Comparison of ENCODE assay signal across 1 cellular context in genomic region chr17:82000803-82001649, GRCh38.
TF ChIP-seq lines count a peak whose summit lies in the region.

No MANE protein-coding gene starts in this region.

TF ChIP-seq in HepG2, 621 proteins besides CTCF, POLR2A, EP300 and RAD21 (continued from another document and continues in another):
- TF ChIP-seq STAT6 (CRISPR knock-in tag; IDR thresholded peaks at IDR 0.05; ENCODE audit: borderline replicate concordance) (no peak; the same call in 1 of the 2 replicates), ARID3A (IDR thresholded peaks at IDR 0.05; ENCODE audit: low read depth, low read length) (no peak), ZNF660 (CRISPR knock-in tag; IDR thresholded peaks at IDR 0.05; ENCODE audit: borderline replicate concordance, low read depth) (no peak), KDM6A (CRISPR knock-in tag; IDR thresholded peaks at IDR 0.05; ENCODE audit: low read depth) (peak; percentile 74; the same call in 1 of the 2 replicates), ZNF577 (CRISPR knock-in tag; IDR thresholded peaks at IDR 0.05; ENCODE audit: borderline replicate concordance, low read depth) (no peak), ZNF788 (CRISPR knock-in tag; IDR thresholded peaks at IDR 0.05; ENCODE audit: borderline replicate concordance) (peak; percentile 93), ZNF446 (CRISPR knock-in tag; IDR thresholded peaks at IDR 0.05) (peak; percentile 81; the same call in 1 of the 2 replicates), CC2D1A (CRISPR knock-in tag; IDR thresholded peaks at IDR 0.05) (no peak), SP140L (CRISPR knock-in tag; IDR thresholded peaks at IDR 0.05; ENCODE audit: borderline replicate concordance) (peak; percentile 74; the same call in 1 of the 2 replicates), REXO4 (CRISPR knock-in tag; IDR thresholded peaks at IDR 0.05; ENCODE audit: borderline replicate concordance) (no peak), ZC3H4 (CRISPR knock-in tag; IDR thresholded peaks at IDR 0.05; ENCODE audit: borderline replicate concordance) (peak; percentile 66), YEATS4 (CRISPR knock-in tag; IDR thresholded peaks at IDR 0.05; ENCODE audit: borderline replicate concordance) (peak; percentile 80), RAD51 (IDR thresholded peaks at IDR 0.05; ENCODE audit: borderline replicate concordance) (no peak), ZNF496 (CRISPR knock-in tag; IDR thresholded peaks at IDR 0.05; ENCODE audit: insufficient replicate concordance) (no peak), KLF16 (CRISPR knock-in tag; IDR thresholded peaks at IDR 0.05) (peak; percentile 93 to 98; a peak in 3 of 4 replicates), MED8 (CRISPR knock-in tag; IDR thresholded peaks at IDR 0.05; ENCODE audit: insufficient replicate concordance) (peak; percentile 99), ZKSCAN5 (CRISPR knock-in tag; IDR thresholded peaks at IDR 0.05) (no peak), PAF1 (CRISPR knock-in tag; IDR thresholded peaks at IDR 0.05) (no peak; the same call in none of the 2 replicates), THAP9 (CRISPR knock-in tag; IDR thresholded peaks at IDR 0.05; ENCODE audit: borderline replicate concordance) (no peak; the same call in 1 of the 2 replicates), NCOR1 (IDR thresholded peaks at IDR 0.05; ENCODE audit: borderline replicate concordance, low read length) (peak; percentile 88; the same call in 1 of the 2 replicates), ZNF253 (CRISPR knock-in tag; IDR thresholded peaks at IDR 0.05; ENCODE audit: borderline replicate concordance) (peak; percentile 48; the same call in 1 of the 2 replicates), NONO (IDR thresholded peaks at IDR 0.05) (no peak), NONO (CRISPR knock-in tag; conservative IDR thresholded peaks at IDR 0.05) (peak; percentile 92), KDM4B (CRISPR knock-in tag; IDR thresholded peaks at IDR 0.05) (peak; percentile 97), RBFOX2 (IDR thresholded peaks at IDR 0.05; ENCODE audit: low read depth, low read length) (peak; percentile 97), HDAC6 (IDR thresholded peaks at IDR 0.05; ENCODE audit: low read depth, low read length) (no peak), ZNF570 (CRISPR knock-in tag; IDR thresholded peaks at IDR 0.05; ENCODE audit: borderline replicate concordance) (no peak; the same call in 1 of the 2 replicates), MAX (IDR thresholded peaks at IDR 0.05) (no peak), ZNF678 (CRISPR knock-in tag; IDR thresholded peaks at IDR 0.05) (no peak), ZNF513 (CRISPR knock-in tag; conservative IDR thresholded peaks at IDR 0.05) (peak; percentile 32; the same call in 1 of the 2 replicates), ZNF790 (CRISPR knock-in tag; IDR thresholded peaks at IDR 0.05; ENCODE audit: borderline replicate concordance) (0 out of 2 replicates have a peak, but pooled peaks have one; percentile 39), BRD4 (CRISPR knock-in tag; IDR thresholded peaks at IDR 0.05) (peak; percentile 97), RCOR2 (CRISPR knock-in tag; IDR thresholded peaks at IDR 0.05) (peak; percentile 67; the same call in 1 of the 2 replicates), ZNF543 (CRISPR knock-in tag; IDR thresholded peaks at IDR 0.05) (peak; percentile 43; the same call in 1 of the 2 replicates)
- TF ChIP-seq, protein P1, sequence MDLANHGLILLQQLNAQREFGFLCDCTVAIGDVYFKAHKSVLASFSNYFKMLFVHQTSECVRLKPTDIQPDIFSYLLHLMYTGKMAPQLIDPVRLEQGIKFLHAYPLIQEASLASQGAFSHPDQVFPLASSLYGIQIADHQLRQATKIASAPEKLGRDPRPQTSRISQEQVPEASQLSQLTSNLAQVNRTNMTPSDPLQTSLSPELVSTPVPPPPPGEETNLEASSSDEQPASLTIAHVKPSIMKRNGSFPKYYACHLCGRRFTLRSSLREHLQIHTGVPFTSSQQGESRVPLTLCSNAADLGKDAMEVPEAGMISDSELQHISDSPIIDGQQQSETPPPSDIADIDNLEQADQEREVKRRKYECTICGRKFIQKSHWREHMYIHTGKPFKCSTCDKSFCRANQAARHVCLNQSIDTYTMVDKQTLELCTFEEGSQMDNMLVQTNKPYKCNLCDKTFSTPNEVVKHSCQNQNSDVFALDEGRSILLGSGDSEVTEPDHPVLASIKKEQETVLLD (CRISPR knock-in tag; IDR thresholded peaks at IDR 0.05; ENCODE audit: low read depth), result peak; percentile 83; the same call in 1 of the 2 replicates
- TF ChIP-seq, protein P2, sequence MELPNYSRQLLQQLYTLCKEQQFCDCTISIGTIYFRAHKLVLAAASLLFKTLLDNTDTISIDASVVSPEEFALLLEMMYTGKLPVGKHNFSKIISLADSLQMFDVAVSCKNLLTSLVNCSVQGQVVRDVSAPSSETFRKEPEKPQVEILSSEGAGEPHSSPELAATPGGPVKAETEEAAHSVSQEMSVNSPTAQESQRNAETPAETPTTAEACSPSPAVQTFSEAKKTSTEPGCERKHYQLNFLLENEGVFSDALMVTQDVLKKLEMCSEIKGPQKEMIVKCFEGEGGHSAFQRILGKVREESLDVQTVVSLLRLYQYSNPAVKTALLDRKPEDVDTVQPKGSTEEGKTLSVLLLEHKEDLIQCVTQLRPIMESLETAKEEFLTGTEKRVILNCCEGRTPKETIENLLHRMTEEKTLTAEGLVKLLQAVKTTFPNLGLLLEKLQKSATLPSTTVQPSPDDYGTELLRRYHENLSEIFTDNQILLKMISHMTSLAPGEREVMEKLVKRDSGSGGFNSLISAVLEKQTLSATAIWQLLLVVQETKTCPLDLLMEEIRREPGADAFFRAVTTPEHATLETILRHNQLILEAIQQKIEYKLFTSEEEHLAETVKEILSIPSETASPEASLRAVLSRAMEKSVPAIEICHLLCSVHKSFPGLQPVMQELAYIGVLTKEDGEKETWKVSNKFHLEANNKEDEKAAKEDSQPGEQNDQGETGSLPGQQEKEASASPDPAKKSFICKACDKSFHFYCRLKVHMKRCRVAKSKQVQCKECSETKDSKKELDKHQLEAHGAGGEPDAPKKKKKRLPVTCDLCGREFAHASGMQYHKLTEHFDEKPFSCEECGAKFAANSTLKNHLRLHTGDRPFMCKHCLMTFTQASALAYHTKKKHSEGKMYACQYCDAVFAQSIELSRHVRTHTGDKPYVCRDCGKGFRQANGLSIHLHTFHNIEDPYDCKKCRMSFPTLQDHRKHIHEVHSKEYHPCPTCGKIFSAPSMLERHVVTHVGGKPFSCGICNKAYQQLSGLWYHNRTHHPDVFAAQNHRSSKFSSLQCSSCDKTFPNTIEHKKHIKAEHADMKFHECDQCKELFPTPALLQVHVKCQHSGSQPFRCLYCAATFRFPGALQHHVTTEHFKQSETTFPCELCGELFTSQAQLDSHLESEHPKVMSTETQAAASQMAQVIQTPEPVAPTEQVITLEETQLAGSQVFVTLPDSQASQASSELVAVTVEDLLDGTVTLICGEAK (IDR thresholded peaks at IDR 0.05), result no peak
- TF ChIP-seq, protein P2 (CRISPR knock-in tag; IDR thresholded peaks at IDR 0.05), result peak; percentile 85
- TF ChIP-seq, protein P3, sequence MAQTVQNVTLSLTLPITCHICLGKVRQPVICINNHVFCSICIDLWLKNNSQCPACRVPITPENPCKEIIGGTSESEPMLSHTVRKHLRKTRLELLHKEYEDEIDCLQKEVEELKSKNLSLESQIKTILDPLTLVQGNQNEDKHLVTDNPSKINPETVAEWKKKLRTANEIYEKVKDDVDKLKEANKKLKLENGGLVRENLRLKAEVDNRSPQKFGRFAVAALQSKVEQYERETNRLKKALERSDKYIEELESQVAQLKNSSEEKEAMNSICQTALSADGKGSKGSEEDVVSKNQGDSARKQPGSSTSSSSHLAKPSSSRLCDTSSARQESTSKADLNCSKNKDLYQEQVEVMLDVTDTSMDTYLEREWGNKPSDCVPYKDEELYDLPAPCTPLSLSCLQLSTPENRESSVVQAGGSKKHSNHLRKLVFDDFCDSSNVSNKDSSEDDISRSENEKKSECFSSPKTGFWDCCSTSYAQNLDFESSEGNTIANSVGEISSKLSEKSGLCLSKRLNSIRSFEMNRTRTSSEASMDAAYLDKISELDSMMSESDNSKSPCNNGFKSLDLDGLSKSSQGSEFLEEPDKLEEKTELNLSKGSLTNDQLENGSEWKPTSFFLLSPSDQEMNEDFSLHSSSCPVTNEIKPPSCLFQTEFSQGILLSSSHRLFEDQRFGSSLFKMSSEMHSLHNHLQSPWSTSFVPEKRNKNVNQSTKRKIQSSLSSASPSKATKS (CRISPR knock-in tag; IDR thresholded peaks at IDR 0.05), result 0 out of 2 replicates have a peak, but pooled peaks have one; percentile 42
